Comparison of ENCODE assay signal across 32 cellular contexts in genomic region chr21:35414511-35415139, GRCh38.
DNase-seq lines count a peak whose midpoint lies in the region; ATAC-seq, FAIRE-seq and TF ChIP-seq lines count a peak whose summit lies in the region.
"Had no signal": no experiment of that assay in that cellular context is flagged by ENCODE, and none has a peak within 500 bp of the region (broad histone marks: within the 10 kb centered on the region; RNA-seq: fewer than 3 reads in every experiment).

No MANE protein-coding gene starts in this region.

- TF ChIP-seq CTCF in GM23338 (conservative IDR thresholded peaks at IDR 0.05; ENCODE audit: low read depth in 2 of 2) = no peak
- no peak for TF ChIP-seq CTCF in astrocyte (IDR thresholded peaks at IDR 0.05; ENCODE audit: insufficient read depth, low read depth, low read length)
- TF ChIP-seq CTCF in foreskin keratinocyte (conservative IDR thresholded peaks at IDR 0.05) = no peak

- H3K27ac Mint-ChIP-seq in GM23338 = peak overlapping the region; percentile 72; the same call in 1 of the 2 replicates
- peak overlapping the region; percentile 3 for H3K27ac Mint-ChIP-seq in astrocyte (ENCODE audit: unreplicated experiment)
- H3K27ac Mint-ChIP-seq: activated naive CD4-positive, alpha-beta T cell treated with anti-CD3 and anti-CD28 coated beads, Interleukin-2, amount 50 U/mL, for 24 hours; activated T-helper 17 cell treated with anti-CD3 and anti-CD28 coated beads, Interleukin-2, amount 50 U/mL, for 72 hours; CD4-positive, CD25-positive, alpha-beta regulatory T cell; memory B cell had no signal

- no peaks in the 10 kb centered on the region for H3F3A ChIP-seq in GM23338 (replicated peaks; ENCODE audit: low read depth)

- peak; percentile 17 for DNase-seq in GM23338 (ENCODE audit: low spot score)
- peak; percentile 65 to 77 for DNase-seq in NCI-H187 (lab: John Stamatoyannopoulos, UW)
- no peak for DNase-seq in astrocyte (ENCODE audit: low read depth)
- no peak for DNase-seq in mesenteric fat pad (ENCODE audit: low spot score)
- no peak for DNase-seq in ecto neural progenitor cell (ENCODE audit: low spot score)
- no peak for DNase-seq in foreskin keratinocyte
- no peak for DNase-seq in superior temporal gyrus (ENCODE audit: extremely low spot score)
- DNase-seq: activated CD4-positive, alpha-beta T cell treated with anti-CD3 and anti-CD28 coated beads for 4 hours; AML-193; amygdala; CD4-positive, CD25-positive, alpha-beta regulatory T cell; GM23248; hypothalamus; NCI-H1930; NCI-H226; NCI-H82; posterior cingulate gyrus; right cardiac atrium; spleen; stimulated activated CD4-positive, alpha-beta T cell treated with anti-CD3 and anti-CD28 coated beads, Interleukin-2, amount 100 ng/mL, for 24 hours; stomach; SW 1271; T-helper 9 cell had no signal

- H3K4me3 Mint-ChIP-seq in GM23338 (no peak overlapping the region), astrocyte (ENCODE audit: unreplicated experiment) (peak overlapping the region; percentile 29)
- H3K4me3 Mint-ChIP-seq: activated naive CD4-positive, alpha-beta T cell treated with anti-CD3 and anti-CD28 coated beads, Interleukin-2, amount 50 U/mL, for 24 hours; activated T-helper 17 cell treated with anti-CD3 and anti-CD28 coated beads, Interleukin-2, amount 50 U/mL, for 72 hours; CD4-positive, CD25-positive, alpha-beta regulatory T cell; memory B cell had no signal

- H3K4me1 Mint-ChIP-seq in GM23338 (peaks cover 24% of the 10 kb centered on the region), astrocyte (ENCODE audit: low read depth, unreplicated experiment) (peaks cover 13% of the 10 kb centered on the region)
- H3K4me1 Mint-ChIP-seq: activated naive CD4-positive, alpha-beta T cell treated with anti-CD3 and anti-CD28 coated beads, Interleukin-2, amount 50 U/mL, for 24 hours; activated T-helper 17 cell treated with anti-CD3 and anti-CD28 coated beads, Interleukin-2, amount 50 U/mL, for 72 hours; CD4-positive, CD25-positive, alpha-beta regulatory T cell; memory B cell had no signal

- H3K4me2 ChIP-seq in GM23338 = no peak overlapping the region
- H3K4me2 ChIP-seq in astrocyte (ENCODE audit: low read length) = peak overlapping the region; percentile 14

- H3K27me3 ChIP-seq in GM23338 (ENCODE audit: insufficient read depth) (no peaks in the 10 kb centered on the region), astrocyte (ENCODE audit: insufficient read depth, low read length) (no peaks in the 10 kb centered on the region), foreskin keratinocyte (no peaks in the 10 kb centered on the region)
- H3K27me3 ChIP-seq: spleen, thyroid gland had no signal

- H3K36me3 ChIP-seq in GM23338 (ENCODE audit: insufficient read depth) (no peaks in the 10 kb centered on the region), astrocyte (ENCODE audit: insufficient read depth, low read length) (no peaks in the 10 kb centered on the region), mesodermal cell (ENCODE audit: control insufficient read depth, insufficient read depth, low read length) (no peaks in the 10 kb centered on the region)
- H3K36me3 ChIP-seq: spleen, stomach, thyroid gland had no signal

- H2AFZ ChIP-seq in GM23338 (no peak overlapping the region), astrocyte (ENCODE audit: low read depth, low read length) (no peak overlapping the region)
- H2AFZ ChIP-seq: GM23248 had no signal

- no peak for FAIRE-seq in astrocyte (lab: Jason Lieb, UNC)
- FAIRE-seq: bronchial epithelial cell, endothelial cell of umbilical vein, HepG2 had no signal

- ATAC-seq in GM23338 = peak; percentile 59
- ATAC-seq in foreskin keratinocyte = no peak
- ATAC-seq: activated T-helper 17 cell treated with anti-CD3 and anti-CD28 coated beads, Interleukin-2, amount 50 U/mL, for 72 hours; HepG2; left lobe of liver; right cardiac atrium had no signal

- H3K9me3 Mint-ChIP-seq in GM23338 (peaks cover 10% of the 10 kb centered on the region; the same call in 2 of the 3 replicates), astrocyte (ENCODE audit: unreplicated experiment) (no peaks in the 10 kb centered on the region)
- H3K9me3 Mint-ChIP-seq: activated naive CD4-positive, alpha-beta T cell treated with anti-CD3 and anti-CD28 coated beads, Interleukin-2, amount 50 U/mL, for 24 hours; activated T-helper 17 cell treated with anti-CD3 and anti-CD28 coated beads, Interleukin-2, amount 50 U/mL, for 72 hours had no signal

- H3K27me3 Mint-ChIP-seq in GM23338 (ENCODE audit: insufficient read depth, low read depth, poor library complexity) (peaks cover 7% of the 10 kb centered on the region), astrocyte (ENCODE audit: low read depth, unreplicated experiment) (no peaks in the 10 kb centered on the region)

- H3K9me2 ChIP-seq in GM23338 (ENCODE audit: insufficient read depth) = no peaks in the 10 kb centered on the region; the same call in none of the 2 replicates

- H3K9me3 ChIP-seq in astrocyte (ENCODE audit: insufficient read depth, low read depth, low read length) (no peaks in the 10 kb centered on the region), mesodermal cell (ENCODE audit: control insufficient read depth, low read length) (no peaks in the 10 kb centered on the region)
- H3K9me3 ChIP-seq: spleen, stomach, thyroid gland had no signal

- H3K9ac ChIP-seq in astrocyte (ENCODE audit: low read length) = no peak overlapping the region
- H3K9ac ChIP-seq: GM23248 had no signal

- 61 to 66% methylated on average over 6 to 7 of the region's 7 CpGs for WGBS in mesodermal cell (ENCODE audit: insufficient coverage in 2 of 2), 2 experiments

- H3K79me2 ChIP-seq in GM23338 (replicated peaks; ENCODE audit: insufficient read depth) (no peaks in the 10 kb centered on the region), astrocyte (ENCODE audit: insufficient read depth, low read length) (no peaks in the 10 kb centered on the region)

- H3K4me1 ChIP-seq in GM23338 (ENCODE audit: insufficient read depth) (peaks cover 9% of the 10 kb centered on the region; the same call in 1 of the 2 replicates), astrocyte (ENCODE audit: insufficient read depth, low read length) (no peaks in the 10 kb centered on the region), mesodermal cell (ENCODE audit: control insufficient read depth, insufficient read depth, low read length, poor library complexity, severe bottlenecking) (peaks cover 8% of the 10 kb centered on the region), foreskin keratinocyte (no peaks in the 10 kb centered on the region)
- H3K4me1 ChIP-seq: spleen, stomach had no signal

- no peak overlapping the region for H3K27ac ChIP-seq in GM23338 (ENCODE audit: low read depth)
- H3K27ac ChIP-seq in astrocyte (ENCODE audit: low read depth, low read length) = no peak overlapping the region
- peak overlapping the region; percentile 23 for H3K27ac ChIP-seq in mesodermal cell (ENCODE audit: low read depth, low read length, severe bottlenecking)
- H3K27ac ChIP-seq in foreskin keratinocyte = no peak overlapping the region
- H3K27ac ChIP-seq: GM23248, spleen, stomach, thyroid gland had no signal

- no peak overlapping the region for H3K4me3 ChIP-seq in GM23338
- no peak overlapping the region for H3K4me3 ChIP-seq in astrocyte (ENCODE audit: insufficient read depth, low read depth, low read length)
- H3K4me3 ChIP-seq in mesodermal cell (ENCODE audit: extremely low read depth, insufficient read depth, low read length, poor library complexity, severe bottlenecking) = no peak overlapping the region
- H3K4me3 ChIP-seq: GM23248, spleen, stomach, thyroid gland had no signal

- no peaks in the 10 kb centered on the region; the same call in 2 of the 3 replicates for H3K36me3 Mint-ChIP-seq in GM23338 (ENCODE audit: low read depth)
- H3K36me3 Mint-ChIP-seq in astrocyte (ENCODE audit: low read depth, unreplicated experiment) = no peaks in the 10 kb centered on the region
- H3K36me3 Mint-ChIP-seq: CD4-positive, CD25-positive, alpha-beta regulatory T cell had no signal

- no peaks in the 10 kb centered on the region for H4K20me1 ChIP-seq in GM23338 (replicated peaks; ENCODE audit: insufficient read depth)
- no peaks in the 10 kb centered on the region for H4K20me1 ChIP-seq in astrocyte (ENCODE audit: insufficient read depth, low read length)

TF ChIP-seq in GM23338, 12 proteins besides CTCF, POLR2A, EP300 and RAD21 (continues in another document):
- TF ChIP-seq JUNB (IDR thresholded peaks at IDR 0.05; ENCODE audit: unreplicated experiment) (no peak), CREB1 (CRISPR knock-in tag; IDR thresholded peaks at IDR 0.05; ENCODE audit: low read depth) (no peak), ZNF331 (CRISPR knock-in tag; IDR thresholded peaks at IDR 0.05; ENCODE audit: low read depth) (no peak), REST (IDR thresholded peaks at IDR 0.05; ENCODE audit: unreplicated experiment) (no peak)

Comparison
In these comparisons a context has a peak if more than half of its experiments do, and no peak if none do; other contexts are left out.
1. DNase-seq: peak in GM23338 (single experiment) and NCI-H187 (2 of 2); none in astrocyte (single experiment), mesenteric fat pad (single experiment), ecto neural progenitor cell (single experiment), foreskin keratinocyte (0 of 2) and superior temporal gyrus (single experiment).